1 cellular context compared by ENCODE assay signal in the genomic region with DNA sequence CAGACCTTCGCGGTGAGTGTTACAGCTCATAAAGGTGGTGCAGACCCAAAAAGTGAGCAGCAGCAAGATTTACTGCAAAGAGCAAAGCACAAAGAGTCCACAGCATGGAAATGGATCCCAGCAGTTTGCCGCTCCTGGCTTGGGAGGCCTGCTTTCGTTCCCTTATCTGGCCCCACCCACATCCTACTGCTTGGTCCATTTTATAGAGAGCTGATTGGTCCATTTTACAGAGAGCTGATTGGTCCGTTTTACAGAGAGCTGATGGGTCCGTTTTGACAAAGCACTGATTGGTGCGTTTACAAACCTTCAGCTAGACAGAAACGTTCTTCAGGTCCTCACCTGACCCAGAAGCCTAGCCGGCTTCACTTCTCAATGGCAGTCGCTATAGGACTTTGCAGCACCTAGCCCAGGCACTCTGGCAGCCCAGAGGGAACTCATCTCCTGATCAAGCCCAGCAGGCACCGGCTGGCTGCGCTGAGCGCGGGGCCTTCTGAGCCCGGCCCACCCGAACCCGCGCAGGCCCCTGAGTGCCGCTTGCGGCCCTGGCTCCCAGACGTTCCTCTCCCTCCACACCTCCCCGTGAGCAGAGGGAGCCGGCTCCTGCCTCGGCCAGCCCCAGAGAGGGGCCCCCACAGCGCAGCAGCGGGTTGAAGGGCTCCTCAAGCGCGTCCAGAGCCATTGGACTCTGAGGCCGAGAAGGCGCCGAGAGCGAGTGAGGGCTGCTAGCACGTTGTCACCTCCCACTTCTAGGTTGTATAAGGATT.
TF ChIP-seq lines count a peak whose summit lies in the region.

No MANE protein-coding gene starts in this region.

TF ChIP-seq in K562, 482 proteins besides CTCF, POLR2A, EP300 and RAD21:
- TF ChIP-seq ZBTB7A (IDR thresholded peaks at IDR 0.05; ENCODE audit: borderline replicate concordance, control insufficient read depth, low read depth, low read length) (no peak), SP1 (CRISPR knock-in tag; IDR thresholded peaks at IDR 0.05) (no peak), CXXC5 (CRISPR knock-in tag; IDR thresholded peaks at IDR 0.05) (no peak), SMARCE1 (IDR thresholded peaks at IDR 0.05) (no peak), SAFB2 (IDR thresholded peaks at IDR 0.05; ENCODE audit: borderline replicate concordance, low read depth, low read length, severe bottlenecking) (no peak)
- TF ChIP-seq, protein P1, sequence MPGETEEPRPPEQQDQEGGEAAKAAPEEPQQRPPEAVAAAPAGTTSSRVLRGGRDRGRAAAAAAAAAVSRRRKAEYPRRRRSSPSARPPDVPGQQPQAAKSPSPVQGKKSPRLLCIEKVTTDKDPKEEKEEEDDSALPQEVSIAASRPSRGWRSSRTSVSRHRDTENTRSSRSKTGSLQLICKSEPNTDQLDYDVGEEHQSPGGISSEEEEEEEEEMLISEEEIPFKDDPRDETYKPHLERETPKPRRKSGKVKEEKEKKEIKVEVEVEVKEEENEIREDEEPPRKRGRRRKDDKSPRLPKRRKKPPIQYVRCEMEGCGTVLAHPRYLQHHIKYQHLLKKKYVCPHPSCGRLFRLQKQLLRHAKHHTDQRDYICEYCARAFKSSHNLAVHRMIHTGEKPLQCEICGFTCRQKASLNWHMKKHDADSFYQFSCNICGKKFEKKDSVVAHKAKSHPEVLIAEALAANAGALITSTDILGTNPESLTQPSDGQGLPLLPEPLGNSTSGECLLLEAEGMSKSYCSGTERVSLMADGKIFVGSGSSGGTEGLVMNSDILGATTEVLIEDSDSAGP (CRISPR knock-in tag; IDR thresholded peaks at IDR 0.05), result no peak
- TF ChIP-seq, protein P2, sequence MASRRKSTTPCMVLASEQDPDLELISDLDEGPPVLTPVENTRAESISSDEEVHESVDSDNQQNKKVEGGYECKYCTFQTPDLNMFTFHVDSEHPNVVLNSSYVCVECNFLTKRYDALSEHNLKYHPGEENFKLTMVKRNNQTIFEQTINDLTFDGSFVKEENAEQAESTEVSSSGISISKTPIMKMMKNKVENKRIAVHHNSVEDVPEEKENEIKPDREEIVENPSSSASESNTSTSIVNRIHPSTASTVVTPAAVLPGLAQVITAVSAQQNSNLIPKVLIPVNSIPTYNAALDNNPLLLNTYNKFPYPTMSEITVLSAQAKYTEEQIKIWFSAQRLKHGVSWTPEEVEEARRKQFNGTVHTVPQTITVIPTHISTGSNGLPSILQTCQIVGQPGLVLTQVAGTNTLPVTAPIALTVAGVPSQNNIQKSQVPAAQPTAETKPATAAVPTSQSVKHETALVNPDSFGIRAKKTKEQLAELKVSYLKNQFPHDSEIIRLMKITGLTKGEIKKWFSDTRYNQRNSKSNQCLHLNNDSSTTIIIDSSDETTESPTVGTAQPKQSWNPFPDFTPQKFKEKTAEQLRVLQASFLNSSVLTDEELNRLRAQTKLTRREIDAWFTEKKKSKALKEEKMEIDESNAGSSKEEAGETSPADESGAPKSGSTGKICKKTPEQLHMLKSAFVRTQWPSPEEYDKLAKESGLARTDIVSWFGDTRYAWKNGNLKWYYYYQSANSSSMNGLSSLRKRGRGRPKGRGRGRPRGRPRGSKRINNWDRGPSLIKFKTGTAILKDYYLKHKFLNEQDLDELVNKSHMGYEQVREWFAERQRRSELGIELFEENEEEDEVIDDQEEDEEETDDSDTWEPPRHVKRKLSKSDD (conservative IDR thresholded peaks at IDR 0.05; ENCODE audit: low read length), result no peak
